ENCODE assay signal across 16 cellular contexts in the genomic region with DNA sequence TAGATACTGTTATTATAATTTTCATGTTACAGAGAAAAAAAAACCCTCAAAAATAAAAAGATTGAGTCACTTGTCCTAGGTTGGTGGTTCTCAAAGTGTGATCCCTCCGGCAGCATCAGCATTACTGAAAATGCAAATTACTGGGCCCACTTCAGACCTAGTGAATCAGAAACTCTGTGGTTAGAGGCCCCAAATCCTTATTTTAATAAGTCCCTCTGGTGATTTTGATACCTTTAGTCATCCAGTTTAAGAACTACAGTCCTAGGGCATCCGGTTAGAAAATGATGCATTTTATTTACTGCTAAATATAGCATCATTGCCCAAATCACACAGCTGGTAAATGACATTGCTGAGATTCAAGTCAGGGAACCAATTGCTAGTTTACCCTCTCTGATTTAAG.
A peak's percentile ranks its signal among the peaks of the same experiment; 100 is the strongest.
DNase-seq lines count a peak whose midpoint lies in the region; ATAC-seq and TF ChIP-seq lines count a peak whose summit lies in the region.
"Had no signal": no experiment of that assay in that cellular context is flagged by ENCODE, and none has a peak within 500 bp of the region (broad histone marks: within the 10 kb centered on the region; RNA-seq: fewer than 3 reads in every experiment).

No MANE protein-coding gene starts in this region.

- H3K27ac Mint-ChIP-seq in activated CD8-positive, alpha-beta T cell treated with anti-CD3 and anti-CD28 coated beads for 36 hours, result no peak overlapping the region
- H3K27ac Mint-ChIP-seq in activated CD8-positive, alpha-beta T cell treated with anti-CD3 and anti-CD28 coated beads, Interleukin-2, amount 10 ng/mL, durations not matched to agents 7 days and 5 days, result no peak overlapping the region
- H3K27ac Mint-ChIP-seq: activated naive CD8-positive, alpha-beta T cell; naive thymus-derived CD4-positive, alpha-beta T cell had no signal

- TF ChIP-seq EP300 in sigmoid colon (IDR thresholded peaks at IDR 0.05), result no peak

- H3K4me3 Mint-ChIP-seq in activated CD8-positive, alpha-beta T cell treated with anti-CD3 and anti-CD28 coated beads for 36 hours, result no peak overlapping the region
- no peak overlapping the region for H3K4me3 Mint-ChIP-seq in activated CD8-positive, alpha-beta T cell treated with anti-CD3 and anti-CD28 coated beads, Interleukin-2, amount 10 ng/mL, durations not matched to agents 7 days and 5 days
- H3K4me3 Mint-ChIP-seq: activated naive CD8-positive, alpha-beta T cell; naive thymus-derived CD4-positive, alpha-beta T cell had no signal

- POLR2A ChIA-PET in activated CD8-positive, alpha-beta T cell treated with anti-CD3 and anti-CD28 coated beads for 36 hours (lab: Charles Lee), result interaction anchor here (0.7 kb wide), 1 partner anchor 14 kb away, joined by 3 read pairs; no protein-coding TSS in a partner anchor
- POLR2A ChIA-PET in activated CD8-positive, alpha-beta T cell treated with anti-CD3 and anti-CD28 coated beads, Interleukin-2, amount 10 ng/mL, durations not matched to agents 7 days and 5 days (lab: Charles Lee), result no interaction called here

- no peak for TF ChIP-seq POLR2A in sigmoid colon (IDR thresholded peaks at IDR 0.05)

- H3K9me3 Mint-ChIP-seq in activated CD8-positive, alpha-beta T cell treated with anti-CD3 and anti-CD28 coated beads for 36 hours, result peaks cover 8% of the 10 kb centered on the region
- H3K9me3 Mint-ChIP-seq in activated CD8-positive, alpha-beta T cell treated with anti-CD3 and anti-CD28 coated beads, Interleukin-2, amount 10 ng/mL, durations not matched to agents 7 days and 5 days (ENCODE audit: insufficient read depth), result peaks cover 4% of the 10 kb centered on the region

- peak overlapping the region in 1 of 3 donors; percentile 2 for H3K9ac ChIP-seq in skeletal muscle tissue (ENCODE audit: low read depth in 1 of 3, low read length in 3 of 3)

- H3K9me3 ChIP-seq in skeletal muscle tissue (ENCODE audit: control insufficient read depth in 3 of 3, low read length in 3 of 3) (no peaks in the 10 kb centered on the region), sigmoid colon (no peaks in the 10 kb centered on the region)
- H3K9me3 ChIP-seq: thyroid gland had no signal

- 77 to 83% methylated on average over 2 of the region's 2 CpGs for WGBS in sigmoid colon, 2 donors

- ATAC-seq in activated CD8-positive, alpha-beta T cell treated with anti-CD3 and anti-CD28 coated beads for 36 hours, result peak; percentile 88
- no peak for ATAC-seq in activated CD8-positive, alpha-beta T cell treated with anti-CD3 and anti-CD28 coated beads, Interleukin-2, amount 10 ng/mL, durations not matched to agents 7 days and 5 days
- ATAC-seq: left ventricle myocardium superior; naive thymus-derived CD4-positive, alpha-beta T cell had no signal

- H3K27ac ChIP-seq in skeletal muscle tissue (ENCODE audit: low read depth, low read length), result peak overlapping the region; percentile 96
- H3K27ac ChIP-seq in sigmoid colon, result no peak overlapping the region
- H3K27ac ChIP-seq: thyroid gland had no signal

- H3K27me3 ChIP-seq in skeletal muscle tissue (ENCODE audit: control insufficient read depth in 3 of 3, insufficient read depth in 3 of 3, low read length in 3 of 3) (no peaks in the 10 kb centered on the region), sigmoid colon (no peaks in the 10 kb centered on the region)
- H3K27me3 ChIP-seq: thyroid gland had no signal

- peaks cover 18 to 40% (median 32%) of the 10 kb centered on the region in 3 donors for H3K4me1 ChIP-seq in skeletal muscle tissue (ENCODE audit: control insufficient read depth in 3 of 3, insufficient read depth in 3 of 3, low read length in 3 of 3)
- peaks cover 0 to 19% (median 15%) of the 10 kb centered on the region in 4 donors for H3K4me1 ChIP-seq in sigmoid colon

- no peak overlapping the region for H3K4me3 ChIP-seq in astrocyte of the spinal cord (ENCODE audit: low read depth, low read length)
- H3K4me3 ChIP-seq in skeletal muscle tissue (ENCODE audit: low read length in 3 of 3), result no peak overlapping the region
- no peak overlapping the region for H3K4me3 ChIP-seq in sigmoid colon
- H3K4me3 ChIP-seq: thyroid gland had no signal

- CTCF ChIA-PET in activated CD8-positive, alpha-beta T cell treated with anti-CD3 and anti-CD28 coated beads for 36 hours (lab: Charles Lee), result no interaction called here
- CTCF ChIA-PET in activated CD8-positive, alpha-beta T cell treated with anti-CD3 and anti-CD28 coated beads, Interleukin-2, amount 10 ng/mL, durations not matched to agents 7 days and 5 days (lab: Charles Lee), result no interaction called here

- in situ Hi-C loops in astrocyte of the spinal cord (cut with HindIII; ENCODE audit: low sequenced_read_pairs), result no loop called here

- H3K36me3 ChIP-seq in skeletal muscle tissue (ENCODE audit: control insufficient read depth in 3 of 3, insufficient read depth in 3 of 3, low read length in 3 of 3), result peaks cover 0 to 2% (median 0%) of the 10 kb centered on the region in 3 donors
- H3K36me3 ChIP-seq in sigmoid colon, result no peaks in the 10 kb centered on the region
- H3K36me3 ChIP-seq: thyroid gland had no signal

- peaks cover 5% of the 10 kb centered on the region for H3K27me3 Mint-ChIP-seq in activated CD8-positive, alpha-beta T cell treated with anti-CD3 and anti-CD28 coated beads for 36 hours
- peaks cover 2% of the 10 kb centered on the region for H3K27me3 Mint-ChIP-seq in activated CD8-positive, alpha-beta T cell treated with anti-CD3 and anti-CD28 coated beads, Interleukin-2, amount 10 ng/mL, durations not matched to agents 7 days and 5 days (ENCODE audit: low read depth)
- H3K27me3 Mint-ChIP-seq: activated naive CD8-positive, alpha-beta T cell; naive thymus-derived CD4-positive, alpha-beta T cell had no signal

- peak; percentile 53 for DNase-seq in activated CD8-positive, alpha-beta T cell treated with anti-CD3 and anti-CD28 coated beads for 36 hours
- no peak for DNase-seq in activated CD8-positive, alpha-beta T cell treated with anti-CD3 and anti-CD28 coated beads, Interleukin-2, amount 10 ng/mL, durations not matched to agents 7 days and 5 days
- DNase-seq in HS-5 (ENCODE audit: low read depth) (peak; percentile 29), astrocyte of the spinal cord (ENCODE audit: low read depth, low spot score) (peak; percentile 30), sigmoid colon (no peak), HuH-7 (ENCODE audit: low spot score) (no peak), superior temporal gyrus (ENCODE audit: extremely low spot score) (no peak)
- DNase-seq: ACHN; activated CD4-positive, alpha-beta T cell treated with anti-CD3 and anti-CD28 coated beads, Interleukin-2, amount 50 U/mL, for 1 hour; left ventricle myocardium superior; naive thymus-derived CD4-positive, alpha-beta T cell; NCI-H1048; NCI-H345; thyroid gland had no signal

- H3K4me1 Mint-ChIP-seq in activated CD8-positive, alpha-beta T cell treated with anti-CD3 and anti-CD28 coated beads for 36 hours (ENCODE audit: low read depth), result peaks cover 9% of the 10 kb centered on the region
- H3K4me1 Mint-ChIP-seq in activated CD8-positive, alpha-beta T cell treated with anti-CD3 and anti-CD28 coated beads, Interleukin-2, amount 10 ng/mL, durations not matched to agents 7 days and 5 days (ENCODE audit: low read depth), result no peaks in the 10 kb centered on the region
- H3K4me1 Mint-ChIP-seq: naive thymus-derived CD4-positive, alpha-beta T cell had no signal

- H3K36me3 Mint-ChIP-seq in activated CD8-positive, alpha-beta T cell treated with anti-CD3 and anti-CD28 coated beads for 36 hours (ENCODE audit: low read depth), result no peaks in the 10 kb centered on the region
- H3K36me3 Mint-ChIP-seq in activated CD8-positive, alpha-beta T cell treated with anti-CD3 and anti-CD28 coated beads, Interleukin-2, amount 10 ng/mL, durations not matched to agents 7 days and 5 days (ENCODE audit: low read depth), result no peaks in the 10 kb centered on the region

- no peak for TF ChIP-seq CTCF in activated CD8-positive, alpha-beta T cell treated with anti-CD3 and anti-CD28 coated beads for 36 hours (IDR thresholded peaks at IDR 0.05)
- TF ChIP-seq CTCF in astrocyte of the spinal cord (IDR thresholded peaks at IDR 0.05; ENCODE audit: low read depth, low read length) (no peak), sigmoid colon (IDR thresholded peaks at IDR 0.05) (no peak)

- intact Hi-C loops in activated CD8-positive, alpha-beta T cell treated with anti-CD3 and anti-CD28 coated beads for 36 hours (cut with micrococcal nuclease), result no loop called here
- intact Hi-C loops in sigmoid colon (cut with DNase I), result no loop called here

Comparison
In these comparisons a context has a peak if more than half of its experiments do, and no peak if none do; other contexts are left out.
1. DNase-seq: peak in activated CD8-positive, alpha-beta T cell treated with anti-CD3 and anti-CD28 coated beads for 36 hours (single experiment), HS-5 (single experiment) and astrocyte of the spinal cord (single experiment); none in activated CD8-positive, alpha-beta T cell treated with anti-CD3 and anti-CD28 coated beads, Interleukin-2, amount 10 ng/mL, durations not matched to agents 7 days and 5 days (single experiment), sigmoid colon (single experiment), HuH-7 (single experiment) and superior temporal gyrus (single experiment).